In genomic region chr12:124338448-124338847, GRCh38 we compare ENCODE assay signal across 1 cellular context.
TF ChIP-seq lines count a peak whose summit lies in the region.

No MANE protein-coding gene starts in this region.

TF ChIP-seq in endothelial cell of umbilical vein, 7 proteins besides CTCF, POLR2A, EP300 and RAD21 (continued from another document):
- TF ChIP-seq MAX (IDR thresholded peaks at IDR 0.05; ENCODE audit: insufficient read depth, insufficient read length): no peak
